In the genomic region with DNA sequence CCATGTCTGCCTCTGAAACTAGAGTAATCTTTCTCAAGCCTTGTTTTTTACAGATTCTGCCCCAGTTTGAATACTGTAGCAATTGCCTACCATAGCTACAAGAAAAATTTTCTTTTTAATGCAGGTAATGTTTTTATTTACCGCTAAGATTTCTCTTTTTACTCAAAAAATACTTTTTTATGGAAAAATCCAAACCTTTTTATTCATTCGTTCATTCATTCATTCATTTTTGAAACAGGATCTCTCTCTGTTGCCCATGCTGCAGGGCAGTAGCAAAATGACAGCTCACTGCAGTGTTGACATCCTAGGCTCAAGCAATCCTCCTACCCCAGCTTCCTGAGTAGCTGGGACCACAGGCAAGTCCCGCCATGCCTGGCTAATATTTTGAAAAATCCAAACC, we compare ENCODE assay signal across 1 cellular context.
TF ChIP-seq lines count a peak whose summit lies in the region.

No MANE protein-coding gene starts in this region.

TF ChIP-seq in IMR-90, 13 proteins besides CTCF, POLR2A, EP300 and RAD21 (continued from another document):
- TF ChIP-seq SMC3 (IDR thresholded peaks at IDR 0.05; ENCODE audit: low read depth, low read length) (no peak), RCOR1 (IDR thresholded peaks at IDR 0.05; ENCODE audit: insufficient replicate concordance, low read length) (no peak), ELK1 (IDR thresholded peaks at IDR 0.05; ENCODE audit: borderline replicate concordance, low read depth, low read length) (no peak), CEBPB (IDR thresholded peaks at IDR 0.05; ENCODE audit: low read depth, low read length) (no peak), MAFK (IDR thresholded peaks at IDR 0.05; ENCODE audit: low read depth, low read length) (no peak), BHLHE40 (IDR thresholded peaks at IDR 0.05; ENCODE audit: low read depth, low read length) (no peak), NFE2L2 (IDR thresholded peaks at IDR 0.05; ENCODE audit: low read depth, low read length) (no peak), CHD1 (IDR thresholded peaks at IDR 0.05; ENCODE audit: low read depth, low read length) (no peak), MXI1 (IDR thresholded peaks at IDR 0.05; ENCODE audit: borderline replicate concordance, low read depth, low read length) (no peak), MAZ (IDR thresholded peaks at IDR 0.05; ENCODE audit: borderline replicate concordance, low read depth, low read length) (no peak)
